ENCODE assay signal across 18 cellular contexts in the genomic region with DNA sequence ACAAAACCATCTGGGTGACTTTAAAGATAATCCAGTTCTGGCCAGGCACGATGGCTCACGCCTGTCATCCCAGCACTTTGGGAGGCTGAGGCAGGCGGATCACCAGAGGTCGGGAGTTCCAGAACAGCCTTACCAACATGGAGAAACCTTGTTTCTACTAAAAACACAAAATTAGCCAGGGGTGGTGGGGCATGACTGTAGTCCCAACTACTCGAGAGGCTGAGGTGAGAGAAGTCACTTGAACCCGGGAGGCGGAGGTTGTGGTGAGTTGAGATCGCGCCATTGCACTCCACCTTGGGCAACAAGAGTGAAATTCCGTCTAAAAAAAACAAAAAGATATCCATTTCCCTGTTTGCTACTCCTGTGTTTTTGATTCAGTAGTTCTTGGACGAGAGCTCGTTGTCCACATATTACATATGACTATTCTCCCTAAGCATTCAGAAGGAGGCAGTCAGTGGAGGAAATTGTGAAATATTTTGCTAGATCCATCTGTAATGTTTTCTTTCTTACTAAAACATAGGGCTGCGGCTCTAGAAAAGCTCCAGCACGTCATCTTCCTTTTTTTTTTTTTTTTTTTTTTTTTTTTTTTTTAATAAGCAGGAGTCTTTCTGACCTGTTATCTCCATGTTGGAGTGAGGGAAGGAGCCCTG. TPM values are rescaled to one million over a fixed set of nuclear protein-coding genes. Genes with fewer than 3 reads are reported as not detected.
DNase-seq lines count a peak whose midpoint lies in the region; ATAC-seq and TF ChIP-seq lines count a peak whose summit lies in the region.
"Had no signal": no experiment of that assay in that cellular context is flagged by ENCODE, and none has a peak within 500 bp of the region (broad histone marks: within the 10 kb centered on the region; RNA-seq: fewer than 3 reads in every experiment).

No MANE protein-coding gene starts in this region.

- H3K27ac Mint-ChIP-seq in endodermal cell (no peak overlapping the region), nephron (no peak overlapping the region)
- H3K27ac Mint-ChIP-seq: stimulated activated effector memory CD8-positive, alpha-beta T cell treated with anti-CD3 and anti-CD28 coated beads, Interleukin-12 subunit alpha, Interleukin-12 subunit beta, amount 100 ng/mL, for 72 hours had no signal

- POLR2A ChIA-PET in AG04449 (lab: Yijun Ruan, JAX): no interaction called here

- no peak overlapping the region for H3K27ac ChIP-seq in endodermal cell (ENCODE audit: low read depth, low read length)
- H3K27ac ChIP-seq: ovary, SJSA1, skin epidermis had no signal

- H3K4me1 Mint-ChIP-seq in endodermal cell: peaks cover 37% of the 10 kb centered on the region
- H3K4me1 Mint-ChIP-seq in nephron: peaks cover 12% of the 10 kb centered on the region

- H3K9me3 ChIP-seq in endodermal cell (ENCODE audit: control insufficient read depth, low read length): peaks cover 8% of the 10 kb centered on the region
- H3K9me3 ChIP-seq: ovary, SJSA1 had no signal

- no peak overlapping the region for H3K4me3 ChIP-seq in AG04449 (ENCODE audit: low read depth, low read length)
- H3K4me3 ChIP-seq in endodermal cell (ENCODE audit: low read length): no peak overlapping the region
- H3K4me3 ChIP-seq: heart right ventricle, ovary, SJSA1, skin epidermis had no signal

- ATAC-seq in GM21515 (IDR thresholded peaks at IDR 0.05; ENCODE audit: unreplicated experiment) (no peak), GM18520 (IDR thresholded peaks at IDR 0.05; ENCODE audit: unreplicated experiment) (no peak)
- ATAC-seq: heart right ventricle; stimulated activated effector memory CD8-positive, alpha-beta T cell treated with anti-CD3 and anti-CD28 coated beads, Interleukin-12 subunit alpha, Interleukin-12 subunit beta, amount 100 ng/mL, for 72 hours had no signal

- no peak overlapping the region for H3K9ac ChIP-seq in endodermal cell (ENCODE audit: extremely low read depth, low read length, poor library complexity, severe bottlenecking)

- WGBS in endodermal cell (ENCODE audit: insufficient coverage in 1 of 2, insufficient read length in 1 of 2), 2 experiments: 91 to 93% methylated on average over 10 to 14 of the region's 14 CpGs

- peak overlapping the region; percentile 80 for H3K4me3 Mint-ChIP-seq in endodermal cell
- peak overlapping the region; percentile 36 to 58 (median 56) for H3K4me3 Mint-ChIP-seq in nephron
- H3K4me3 Mint-ChIP-seq: stimulated activated effector memory CD8-positive, alpha-beta T cell treated with anti-CD3 and anti-CD28 coated beads, Interleukin-12 subunit alpha, Interleukin-12 subunit beta, amount 100 ng/mL, for 72 hours had no signal

- H3K27me3 ChIP-seq in endodermal cell (ENCODE audit: control insufficient read depth, insufficient read depth, low read length, poor library complexity, severe bottlenecking): no peaks in the 10 kb centered on the region
- H3K27me3 ChIP-seq: heart right ventricle, ovary, SJSA1 had no signal

- H3K27me3 Mint-ChIP-seq in endodermal cell (ENCODE audit: insufficient read depth): no peaks in the 10 kb centered on the region
- no peaks in the 10 kb centered on the region for H3K27me3 Mint-ChIP-seq in nephron (ENCODE audit: low read depth)

- CTCF ChIA-PET in AG04449 (lab: Yijun Ruan, JAX): interaction anchor here (0.6 to 1.0 kb wide), 3 partner anchors 8 to 106 kb away, joined by 3 to 4 read pairs (median 3); no protein-coding TSS in a partner anchor

- peaks cover 4% of the 10 kb centered on the region for H3K4me1 ChIP-seq in endodermal cell (ENCODE audit: control insufficient read depth, insufficient read depth, low read length)
- H3K4me1 ChIP-seq: SJSA1 had no signal

- H3K9me3 Mint-ChIP-seq in endodermal cell (no peaks in the 10 kb centered on the region), nephron (peaks cover 4% of the 10 kb centered on the region)

- DNase-seq in AG04449 (ENCODE audit: low read depth, low spot score) (peak; percentile 5), EL (peak; percentile 49), endodermal cell (no peak), DMS114 treated with DMSO at 0.1 percent for 48 hours (lab: John Stamatoyannopoulos, UW; ENCODE audit: unreplicated experiment) (no peak), COLO829 (ENCODE audit: low spot score) (no peak)
- DNase-seq: activated CD8-positive, alpha-beta memory T cell treated with anti-CD3 and anti-CD28 coated beads, Interleukin-2, amount 50 U/mL, for 4 hours; activated naive CD4-positive, alpha-beta T cell treated with anti-CD3 and anti-CD28 coated beads, Interleukin-2, amount 50 U/mL, for 16 hours; heart right ventricle; NCI-H2029; NCI-H524; ovary; T1000 had no signal

- H3K36me3 ChIP-seq in endodermal cell (ENCODE audit: control insufficient read depth, insufficient read depth, low read length): peaks cover 32% of the 10 kb centered on the region
- H3K36me3 ChIP-seq: ovary had no signal

- TF ChIP-seq CTCF in AG04449 (IDR thresholded peaks at IDR 0.05; ENCODE audit: insufficient read depth, low read length, missing control alignments) (no peak), endodermal cell (conservative IDR thresholded peaks at IDR 0.05) (no peak), nephron (IDR thresholded peaks at IDR 0.05; ENCODE audit: unreplicated experiment in 3 of 3) (no peak)

- H3K36me3 Mint-ChIP-seq in endodermal cell (ENCODE audit: low read depth) (peaks cover 44% of the 10 kb centered on the region), nephron (ENCODE audit: low read depth) (peaks cover 47% of the 10 kb centered on the region)

RNA-seq across cellular contexts. Expression of a gene that starts 33.6 kb away (rescaled TPM):
- 10 to 100 TPM; 42.0 to 45.3 TPM for total RNA-seq in endodermal cell
- polyA plus RNA-seq in endodermal cell (2013, experiment 1 of 2): 9.3 TPM
- polyA plus RNA-seq in endodermal cell (2013, experiment 2 of 2): 10.8 TPM

RNA-seq across cellular contexts. Expression of a gene that starts 34.5 kb away (rescaled TPM):
- total RNA-seq in endodermal cell: 10 to 100 TPM; 59.0 to 88.7 TPM
- polyA plus RNA-seq in endodermal cell (2013, experiment 1 of 2): 62.8 TPM
- polyA plus RNA-seq in endodermal cell (2013, experiment 2 of 2): 60.8 TPM

Comparison
In these comparisons a context has a peak if more than half of its experiments do, and no peak if none do; other contexts are left out.
1. DNase-seq: peak in AG04449 (single experiment) and EL (single experiment); none in endodermal cell (single experiment), DMS114 treated with DMSO at 0.1 percent for 48 hours (single experiment) and COLO829 (single experiment).